9 cellular contexts compared by ENCODE assay signal in the genomic region with DNA sequence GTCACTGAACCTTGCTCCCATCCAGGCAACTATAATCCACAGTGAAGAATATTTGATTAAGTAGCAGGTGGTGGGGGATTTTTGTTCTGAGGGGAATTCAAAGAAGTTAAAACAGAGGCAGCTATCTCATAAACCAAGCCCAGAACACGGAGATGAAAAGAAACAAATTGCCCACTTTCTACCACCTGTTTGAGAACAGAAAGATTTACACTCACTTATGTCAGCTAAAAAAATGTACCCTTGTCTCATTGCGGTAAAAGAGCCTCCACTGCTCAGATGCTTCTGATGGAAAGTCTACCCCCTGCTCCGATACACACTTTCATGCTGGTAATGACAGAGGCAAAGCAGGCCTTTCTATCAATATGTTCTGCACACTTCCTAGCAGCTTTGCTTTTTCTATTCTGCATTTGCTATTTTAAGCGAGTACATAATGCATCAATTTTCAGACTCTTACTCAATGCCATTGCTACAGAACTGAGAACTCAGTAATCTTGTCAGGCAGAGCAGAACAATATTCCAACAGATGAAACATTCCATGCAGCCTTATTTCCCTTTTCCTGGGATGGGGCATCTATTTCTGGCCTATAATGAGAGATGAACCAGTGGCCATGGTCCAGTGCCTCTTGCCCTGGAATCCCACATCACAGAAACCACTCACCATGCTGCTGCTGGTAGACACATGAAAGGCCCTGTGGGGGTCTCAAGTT. TPM values are rescaled to one million over a fixed set of nuclear protein-coding genes. Genes with fewer than 3 reads are reported as not detected.
DNase-seq lines count a peak whose midpoint lies in the region; ATAC-seq and TF ChIP-seq lines count a peak whose summit lies in the region.
"Had no signal": no experiment of that assay in that cellular context is flagged by ENCODE, and none has a peak within 500 bp of the region (broad histone marks: within the 10 kb centered on the region; RNA-seq: fewer than 3 reads in every experiment).

No MANE protein-coding gene starts in this region.

- H3K36me3 Mint-ChIP-seq in endothelial cell (ENCODE audit: low read depth, unreplicated experiment) = no peaks in the 10 kb centered on the region

- peaks cover 20% of the 10 kb centered on the region for H3K4me1 Mint-ChIP-seq in endothelial cell (ENCODE audit: unreplicated experiment)

- H3K4me3 Mint-ChIP-seq in endothelial cell (ENCODE audit: unreplicated experiment) = no peak overlapping the region

- no peaks in the 10 kb centered on the region for H3K9me3 Mint-ChIP-seq in endothelial cell (ENCODE audit: unreplicated experiment)
- H3K9me3 Mint-ChIP-seq: activated T-helper 2 cell treated with anti-CD3 and anti-CD28 coated beads, Interferon-gamma antibody, Interleukin-2, Interleukin-4, amounts not matched to agents 10 μg/mL and 5 μg/mL and 100 μg/mL, durations not matched to agents 14 hours and 24 hours and 36 hours had no signal

- TF ChIP-seq CTCF in GM06990 (IDR thresholded peaks at IDR 0.05; ENCODE audit: insufficient read depth, low read length, poor library complexity, severe bottlenecking) (no peak), endothelial cell (IDR thresholded peaks at IDR 0.05; ENCODE audit: unreplicated experiment) (no peak)

- no peak overlapping the region for H3K27ac Mint-ChIP-seq in endothelial cell (ENCODE audit: unreplicated experiment)
- H3K27ac Mint-ChIP-seq: activated T-helper 2 cell treated with anti-CD3 and anti-CD28 coated beads, Interferon-gamma antibody, Interleukin-2, Interleukin-4, amounts not matched to agents 10 μg/mL and 5 μg/mL and 100 μg/mL, durations not matched to agents 14 hours and 24 hours and 36 hours had no signal

- H3K4me3 ChIP-seq in GM06990 (replicated peaks; ENCODE audit: low read depth, low read length) = no peak overlapping the region

- ATAC-seq in GM18858 (IDR thresholded peaks at IDR 0.05; ENCODE audit: unreplicated experiment) (peak; percentile 33), HG03432 (IDR thresholded peaks at IDR 0.05; ENCODE audit: unreplicated experiment) (peak; percentile 37), GM18511 (IDR thresholded peaks at IDR 0.05; ENCODE audit: unreplicated experiment) (no peak)

- no peaks in the 10 kb centered on the region for H3K27me3 ChIP-seq in GM06990 (replicated peaks; ENCODE audit: control insufficient read depth, insufficient read depth, low read length)

- DNase-seq in GM06990 (ENCODE audit: extremely low read depth, insufficient read length) (peak; percentile 80), kidney tubule cell (ENCODE audit: low spot score) (peak; percentile 38), endothelial cell (ENCODE audit: low spot score) (no peak), CD1c-positive myeloid dendritic cell (ENCODE audit: extremely low spot score) (no peak), H4 (ENCODE audit: low spot score) (no peak)

- H3K27me3 Mint-ChIP-seq in endothelial cell (ENCODE audit: unreplicated experiment) = peaks cover 1% of the 10 kb centered on the region

- H3K36me3 ChIP-seq in GM06990 (ENCODE audit: control insufficient read depth, insufficient read depth, low read length) = no peaks in the 10 kb centered on the region

RNA-seq across cellular contexts. Expression of a gene that starts 29.0 kb away (rescaled TPM):
- 2.2 TPM for total RNA-seq in endothelial cell (ENCODE audit: unreplicated experiment)
- 2.5 and 3.2 TPM in 2 replicates for total RNA-seq in H4 (2014; rRNA removed; shearing (Covaris generic))

Comparison
In these comparisons a context has a peak if more than half of its experiments do, and no peak if none do; other contexts are left out.
1. DNase-seq: peak in GM06990 (single experiment) and kidney tubule cell (single experiment); none in endothelial cell (single experiment), CD1c-positive myeloid dendritic cell (single experiment) and H4 (single experiment).